Comparison of ENCODE assay signal across 12 cellular contexts in the genomic region with DNA sequence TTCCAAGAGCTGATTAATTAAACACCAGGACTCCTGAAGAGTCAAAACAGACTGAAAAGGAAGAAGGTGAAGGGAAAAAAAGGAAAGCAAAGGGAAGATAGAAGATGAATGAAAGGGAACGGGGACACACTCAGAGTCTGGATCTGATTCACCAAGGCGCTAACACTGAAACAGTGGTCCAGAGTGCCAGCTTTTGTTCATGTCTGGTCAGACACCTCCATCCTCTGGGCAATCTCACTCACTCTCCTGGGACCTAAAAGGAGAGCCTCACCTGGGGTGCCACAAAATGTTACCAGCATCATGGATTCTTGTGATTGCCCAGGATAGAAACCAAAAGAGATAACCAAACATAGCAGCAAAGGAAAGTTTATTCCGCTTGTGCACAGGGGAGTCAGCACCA.
DNase-seq lines count a peak whose midpoint lies in the region; ATAC-seq lines count a peak whose summit lies in the region.
"Had no signal": no experiment of that assay in that cellular context is flagged by ENCODE, and none has a peak within 500 bp of the region (broad histone marks: within the 10 kb centered on the region; RNA-seq: fewer than 3 reads in every experiment).

No MANE protein-coding gene starts in this region.

- no peaks in the 10 kb centered on the region; a peak in 1 of 22 replicates for H4K20me1 ChIP-seq in BLaER1 treated with 17β-estradiol and CSF1 and Interleukin-3, amounts not matched to agents 10 nM and 100 nM

- 0 out of 20 replicates have a peak overlapping the region, but pooled peaks of 1 of the 10 experiments have one; percentile 53 for H3K4me3 ChIP-seq in BLaER1 treated with 17β-estradiol and CSF1 and Interleukin-3, amounts not matched to agents 10 nM and 100 nM

- peaks cover 23 to 27% (median 25%) of the 10 kb centered on the region in 3 donors for H3K4me1 Mint-ChIP-seq in IgD-negative memory B cell
- peaks cover 23% of the 10 kb centered on the region for H3K4me1 Mint-ChIP-seq in activated naive CD8-positive, alpha-beta T cell treated with anti-CD3 and anti-CD28 coated beads, Interleukin-2, amount 10 ng/mL, durations not matched to agents 7 days and 5 days

- peaks cover 25 to 41% (median 33%) of the 10 kb centered on the region in 10 experiments for H3K4me1 ChIP-seq in BLaER1 treated with 17β-estradiol and CSF1 and Interleukin-3, amounts not matched to agents 10 nM and 100 nM

- no peaks in the 10 kb centered on the region for H3K27me3 Mint-ChIP-seq in IgD-negative memory B cell
- no peaks in the 10 kb centered on the region for H3K27me3 Mint-ChIP-seq in activated naive CD8-positive, alpha-beta T cell treated with anti-CD3 and anti-CD28 coated beads, Interleukin-2, amount 10 ng/mL, durations not matched to agents 7 days and 5 days

- no peak for DNase-seq in activated naive CD8-positive, alpha-beta T cell treated with anti-CD3 and anti-CD28 coated beads, Interleukin-2, amount 10 ng/mL, durations not matched to agents 7 days and 5 days
- DNase-seq in substantia nigra (lab: John Stamatoyannopoulos, UW) (no peak), cerebellar cortex (ENCODE audit: low spot score) (no peak), NCI-H1417 (lab: John Stamatoyannopoulos, UW) (no peak)
- DNase-seq: brain microvascular endothelial cell, C1 segment of cervical spinal cord, NCI-H2171, SHP77 had no signal

- H3K9me3 Mint-ChIP-seq in IgD-negative memory B cell, result peaks cover 2 to 5% (median 2%) of the 10 kb centered on the region in 3 donors
- peaks cover 1% of the 10 kb centered on the region for H3K9me3 Mint-ChIP-seq in activated naive CD8-positive, alpha-beta T cell treated with anti-CD3 and anti-CD28 coated beads, Interleukin-2, amount 10 ng/mL, durations not matched to agents 7 days and 5 days

- H3K9me3 ChIP-seq in BLaER1 treated with 17β-estradiol and CSF1 and Interleukin-3, amounts not matched to agents 10 nM and 100 nM (replicated peaks in 1 of 11), result peaks cover 23 to 53% (median 39%) of the 10 kb centered on the region in 11 experiments

- H3K36me3 ChIP-seq in BLaER1 treated with 17β-estradiol and CSF1 and Interleukin-3, amounts not matched to agents 10 nM and 100 nM, result no peaks in the 10 kb centered on the region; a peak in 2 of 22 replicates
- H3K36me3 ChIP-seq: brain microvascular endothelial cell had no signal

- H3K4me2 ChIP-seq in BLaER1 treated with 17β-estradiol and CSF1 and Interleukin-3, amounts not matched to agents 10 nM and 100 nM, result peak overlapping the region; percentile 75 to 97 (median 89)

- H3K36me3 Mint-ChIP-seq in IgD-negative memory B cell, result no peaks in the 10 kb centered on the region
- H3K36me3 Mint-ChIP-seq in activated naive CD8-positive, alpha-beta T cell treated with anti-CD3 and anti-CD28 coated beads, Interleukin-2, amount 10 ng/mL, durations not matched to agents 7 days and 5 days, result peaks cover 1% of the 10 kb centered on the region

- H3K27ac ChIP-seq in BLaER1 treated with 17β-estradiol and CSF1 and Interleukin-3, amounts not matched to agents 10 nM and 100 nM, result peak overlapping the region in 10 of 11 experiments; percentile 13 to 92 (median 86); a peak in 18 of 22 replicates
- no peak overlapping the region for H3K27ac ChIP-seq in substantia nigra (ENCODE audit: low read depth, low read length, poor library complexity, severe bottlenecking)
- H3K27ac ChIP-seq: brain microvascular endothelial cell had no signal

- peak overlapping the region; percentile 72 to 94 (median 82) for H3K27ac Mint-ChIP-seq in IgD-negative memory B cell
- peak overlapping the region; percentile 92 for H3K27ac Mint-ChIP-seq in activated naive CD8-positive, alpha-beta T cell treated with anti-CD3 and anti-CD28 coated beads, Interleukin-2, amount 10 ng/mL, durations not matched to agents 7 days and 5 days

- H3K9ac ChIP-seq in BLaER1 treated with 17β-estradiol and CSF1 and Interleukin-3, amounts not matched to agents 10 nM and 100 nM, result peak overlapping the region in 8 of 11 experiments; percentile 74 to 82 (median 76); a peak in 13 of 22 replicates

- ATAC-seq in GM19035 (IDR thresholded peaks at IDR 0.05; ENCODE audit: unreplicated experiment), result peak; percentile 8
- ATAC-seq in activated naive CD8-positive, alpha-beta T cell treated with anti-CD3 and anti-CD28 coated beads, Interleukin-2, amount 10 ng/mL, durations not matched to agents 7 days and 5 days (ENCODE audit: low read depth), result no peak
- ATAC-seq in HG03565 (IDR thresholded peaks at IDR 0.05; ENCODE audit: unreplicated experiment), result no peak

- POLR2A ChIA-PET in activated naive CD8-positive, alpha-beta T cell treated with anti-CD3 and anti-CD28 coated beads, Interleukin-2, amount 10 ng/mL, durations not matched to agents 7 days and 5 days (lab: Charles Lee), result interaction anchor here (0.8 kb wide), 1 partner anchor 70 kb away, joined by 3 read pairs; no protein-coding TSS in a partner anchor

- H3K27me3 ChIP-seq in BLaER1 treated with 17β-estradiol and CSF1 and Interleukin-3, amounts not matched to agents 10 nM and 100 nM, result no peaks in the 10 kb centered on the region
- H3K27me3 ChIP-seq: brain microvascular endothelial cell had no signal

- H3K4me3 Mint-ChIP-seq in IgD-negative memory B cell, result peak overlapping the region; percentile 34 to 94 (median 84)
- peak overlapping the region; percentile 79 for H3K4me3 Mint-ChIP-seq in activated naive CD8-positive, alpha-beta T cell treated with anti-CD3 and anti-CD28 coated beads, Interleukin-2, amount 10 ng/mL, durations not matched to agents 7 days and 5 days
